Comparison of ENCODE assay signal across 8 cellular contexts in genomic region chr11:74170694-74171629, GRCh38. TPM values are rescaled to one million over a fixed set of nuclear protein-coding genes. Genes with fewer than 3 reads are reported as not detected.
DNase-seq lines count a peak whose midpoint lies in the region; ATAC-seq and TF ChIP-seq lines count a peak whose summit lies in the region.

Gene C2CD3, minus strand, starts transcription at chr11:74171002. Its CDS starts 210 bp downstream, at chr11:74170792.
Gene PPME1, plus strand, starts transcription at chr11:74171289. Its CDS starts 133 bp downstream, at chr11:74171422.

- WGBS in SK-N-SH (ENCODE audit: low lambda C conversion rate) = under 1% methylated on average over 52 of the region's 68 CpGs

- no peaks in the 10 kb centered on the region for H3K9me3 ChIP-seq in SK-N-SH

- TF ChIP-seq CTCF in GM10266 (IDR thresholded peaks at IDR 0.05; ENCODE audit: control insufficient read depth, insufficient read depth, low read depth, missing control alignments) = peak; percentile 13
- peak; percentile 39 for TF ChIP-seq CTCF in SK-N-SH (IDR thresholded peaks at IDR 0.05)

- H4K20me1 ChIP-seq in SK-N-SH (ENCODE audit: insufficient read depth) = no peaks in the 10 kb centered on the region

- no peaks in the 10 kb centered on the region for H3K9me2 ChIP-seq in SK-N-SH

- peaks cover 21 to 34% of the 10 kb centered on the region in 2 experiments for H3K36me3 ChIP-seq in SK-N-SH (replicated peaks in 1 of 2; ENCODE audit: control insufficient read depth in 1 of 2, insufficient read depth in 2 of 2, low read length in 1 of 2)

- H2AFZ ChIP-seq in SK-N-SH (ENCODE audit: low read depth) = peak within 1 kb of the TSS; percentile 94

- H3K4me2 ChIP-seq in SK-N-SH = peak within 1 kb of the TSS; percentile 93

- peak; percentile 96 for ATAC-seq in HG02610 (IDR thresholded peaks at IDR 0.05; ENCODE audit: unreplicated experiment)

- peaks cover 11% of the 10 kb centered on the region for H3F3A ChIP-seq in SK-N-SH (replicated peaks; ENCODE audit: insufficient read depth)

- peak within 1 kb of the TSS; percentile 92 for H3K9ac ChIP-seq in SK-N-SH

- H3K79me2 ChIP-seq in SK-N-SH (ENCODE audit: insufficient read depth) = peaks cover 84% of the 10 kb centered on the region

- TF ChIP-seq EP300 in SK-N-SH (IDR thresholded peaks at IDR 0.05; ENCODE audit: borderline replicate concordance in 1 of 2, low read depth in 1 of 2, low read length in 1 of 2) = peak in 1 of 2 experiments; percentile 43; a peak in 1 of 4 replicates

- H3K4me3 ChIP-seq in SK-N-SH (ENCODE audit: low read depth in 2 of 2, low read length in 1 of 2) = peak within 1 kb of the TSS; percentile 90 to 95

- DNase-seq in GM10266 (ENCODE audit: extremely low spot score) (peak; percentile 89), NCI-H1092 (lab: John Stamatoyannopoulos, UW) (peak; percentile 100), SK-N-SH (peak; percentile 92), glomerular endothelial cell (ENCODE audit: extremely low read depth, low read depth, low spot score) (peak; percentile 97), occipital lobe (lab: John Stamatoyannopoulos, UW) (peak; percentile 99)
- peak; percentile 97 for DNase-seq in activated naive CD4-positive, alpha-beta T cell treated with anti-CD3 and anti-CD28 coated beads, Interleukin-2, amount 50 U/mL, for 16 hours

- peaks cover 12 to 18% of the 10 kb centered on the region in 2 experiments; a peak in 3 of 4 replicates for H3K4me1 ChIP-seq in SK-N-SH (ENCODE audit: control insufficient read depth in 1 of 2, insufficient read depth in 2 of 2, low read depth in 1 of 2, low read length in 1 of 2)

- POLR2A ChIA-PET in SK-N-SH (lab: Yijun Ruan, JAX) = interaction anchor here (0.7 to 1.5 kb wide), 5 partner anchors 35 to 276 kb away, joined by 3 to 4 read pairs (median 3); partner anchors contain the start of gene UCP2

- H3K27me3 ChIP-seq in SK-N-SH (ENCODE audit: insufficient read depth) = no peaks in the 10 kb centered on the region

- CTCF ChIA-PET in SK-N-SH (lab: Yijun Ruan, JAX) = interaction anchor here (1.2 to 1.5 kb wide), 2 partner anchors 13 to 206 kb away, joined by 3 to 4 read pairs; no protein-coding TSS in a partner anchor

- peak; percentile 26; the same call in 1 of the 2 replicates for TF ChIP-seq RAD21 in SK-N-SH (IDR thresholded peaks at IDR 0.05; ENCODE audit: low read length)

- H3K27ac ChIP-seq in SK-N-SH (ENCODE audit: low read depth in 2 of 2, low read length in 1 of 2) (peak within 1 kb of the TSS; percentile 86 to 92), temporal lobe (ENCODE audit: low read depth, low read length) (peak within 1 kb of the TSS; percentile 83)

TF ChIP-seq in SK-N-SH, 30 proteins besides CTCF, POLR2A, EP300 and RAD21 (continues in another document):
- peak; percentile 64; the same call in 1 of the 2 replicates for TF ChIP-seq RFX5 (IDR thresholded peaks at IDR 0.05; ENCODE audit: low read length)
- no peak for TF ChIP-seq SIN3A (IDR thresholded peaks at IDR 0.05; ENCODE audit: borderline replicate concordance, low read depth, low read length)
- TF ChIP-seq USF2 (IDR thresholded peaks at IDR 0.05; ENCODE audit: borderline replicate concordance, low read depth, low read length) = no peak
- peak; percentile 38 for TF ChIP-seq CHD2 (IDR thresholded peaks at IDR 0.05; ENCODE audit: low read length, partially characterized antibody)
- TF ChIP-seq ZBTB33 (IDR thresholded peaks at IDR 0.05; ENCODE audit: borderline replicate concordance, low read depth) = no peak
- TF ChIP-seq IRF3 (IDR thresholded peaks at IDR 0.05; ENCODE audit: low read depth, low read length) = no peak
- TF ChIP-seq USF1 (IDR thresholded peaks at IDR 0.05; ENCODE audit: borderline replicate concordance, low read depth) = no peak
- no peak for TF ChIP-seq JUND (IDR thresholded peaks at IDR 0.05)
- no peak for TF ChIP-seq PBX3 (IDR thresholded peaks at IDR 0.05)
- TF ChIP-seq NFIC (IDR thresholded peaks at IDR 0.05; ENCODE audit: borderline replicate concordance) = peak; percentile 16; the same call in 1 of the 2 replicates
- peak; percentile 84 for TF ChIP-seq REST (IDR thresholded peaks at IDR 0.05; ENCODE audit: low read depth, low read length)
- TF ChIP-seq GABPA (IDR thresholded peaks at IDR 0.05; ENCODE audit: low read depth) = peak; percentile 86

RNA-seq across cellular contexts. Expression of gene C2CD3, which starts in this region (rescaled TPM):
- polyA plus RNA-seq in SK-N-SH (2012; rRNA removed) = 7.0 and 9.9 TPM in 2 replicates
- 5.3 and 6.7 TPM in 2 replicates for polyA plus RNA-seq in SK-N-SH (2012; cell fraction: cytosol; rRNA removed)
- 22.3 and 23.4 TPM in 2 replicates for polyA plus RNA-seq in SK-N-SH (2012; cell fraction: nucleus; rRNA removed)
- total RNA-seq in glomerular endothelial cell (10.2 and 20.4 TPM in 2 replicates), occipital lobe (15.6 TPM), temporal lobe (17.9 TPM)

RNA-seq across cellular contexts. Expression of gene PPME1, which starts in this region (rescaled TPM):
- polyA plus RNA-seq in SK-N-SH (2012; rRNA removed) = 107 and 109 TPM in 2 replicates
- polyA plus RNA-seq in SK-N-SH (2012; cell fraction: cytosol; rRNA removed) = 63.2 and 79.8 TPM in 2 replicates
- 91.8 and 122 TPM in 2 replicates for polyA plus RNA-seq in SK-N-SH (2012; cell fraction: nucleus; rRNA removed)
- total RNA-seq in glomerular endothelial cell (33.3 and 37.8 TPM in 2 replicates), occipital lobe (41.6 TPM), temporal lobe (34.7 TPM)

Comparison
In these comparisons a context has a peak if more than half of its experiments do, and no peak if none do; other contexts are left out.
1. Peak in every context shown above with its lines: DNase-seq, ATAC-seq, H3K4me3 ChIP-seq and H3K27ac ChIP-seq.